1 cellular context compared by ENCODE assay signal in genomic region chr17:13266596-13266995, GRCh38.
TF ChIP-seq lines count a peak whose summit lies in the region.

No MANE protein-coding gene starts in this region.

TF ChIP-seq in A549, 52 proteins besides CTCF, POLR2A, EP300 and RAD21 (continued from another document):
- no peak for TF ChIP-seq ATOH8 (CRISPR knock-in tag; IDR thresholded peaks at IDR 0.05; ENCODE audit: low read depth)
- TF ChIP-seq ZSCAN20 (CRISPR knock-in tag; IDR thresholded peaks at IDR 0.05) = no peak
- no peak for TF ChIP-seq HOXA7 (CRISPR knock-in tag; IDR thresholded peaks at IDR 0.05)
- TF ChIP-seq TP53 (CRISPR knock-in tag; IDR thresholded peaks at IDR 0.05) = no peak
